In genomic region chr2:108612514-108613183, GRCh38 we compare ENCODE assay signal across 9 cellular contexts.
A peak's percentile ranks its signal among the peaks of the same experiment; 100 is the strongest.
DNase-seq lines count a peak whose midpoint lies in the region; ATAC-seq and TF ChIP-seq lines count a peak whose summit lies in the region.
"Had no signal": no experiment of that assay in that cellular context is flagged by ENCODE, and none has a peak within 500 bp of the region (broad histone marks: within the 10 kb centered on the region; RNA-seq: fewer than 3 reads in every experiment).

No MANE protein-coding gene starts in this region.

- peaks cover 72% of the 10 kb centered on the region for H4K20me1 ChIP-seq in BLaER1

- no peak overlapping the region for H3K4me3 ChIP-seq in BLaER1
- peak overlapping the region in 2 of 8 donors; percentile 12 to 40 for H3K4me3 ChIP-seq in spleen
- no peak overlapping the region for H3K4me3 ChIP-seq in aorta (ENCODE audit: low read length in 2 of 2)

- TF ChIP-seq CTCF in GM20000 (IDR thresholded peaks at IDR 0.05; ENCODE audit: extremely low read depth, missing control alignments) (no peak), spleen (IDR thresholded peaks at IDR 0.05 in 8 of 11, conservative IDR thresholded peaks at IDR 0.05 in 3 of 11) (no peak)

- no peak for TF ChIP-seq POLR2A in spleen (IDR thresholded peaks at IDR 0.05)

- CTCF ChIA-PET in activated naive CD4-positive, alpha-beta T cell treated with anti-CD3 and anti-CD28 coated beads, Interleukin-2, amount 10 ng/mL, durations not matched to agents 7 days and 5 days (lab: Charles Lee): interaction anchor here (2.0 to 5.8 kb wide), 3 partner anchors 8 to 24 kb away, joined by 9 to 162 read pairs (median 13); no protein-coding TSS in a partner anchor

- peak overlapping the region; percentile 91 for H3K27ac Mint-ChIP-seq in activated naive CD4-positive, alpha-beta T cell treated with anti-CD3 and anti-CD28 coated beads, Interleukin-2, amount 10 ng/mL, durations not matched to agents 7 days and 5 days

- intact Hi-C loops in spleen (cut with DNase I; ENCODE audit: low total_unique reads) (no loop called here), aorta (cut with DNase I) (no loop called here)

- no peak overlapping the region for H3K9ac ChIP-seq in BLaER1

- WGBS in spleen, 5 donors: 56 to 82% (median 70%) methylated on average over 10 of the region's 10 CpGs
- 75 to 81% methylated on average over 10 of the region's 10 CpGs for WGBS in aorta, 2 donors

- H3K27me3 ChIP-seq in BLaER1: no peaks in the 10 kb centered on the region
- H3K27me3 ChIP-seq in spleen (replicated peaks in 1 of 7): no peaks in the 10 kb centered on the region
- H3K27me3 ChIP-seq in aorta (ENCODE audit: control insufficient read depth in 1 of 2, insufficient read depth in 2 of 2, low read length in 1 of 2): no peaks in the 10 kb centered on the region

- H3K36me3 ChIP-seq in BLaER1 (peaks cover 3% of the 10 kb centered on the region; the same call in 1 of the 2 replicates), spleen (no peaks in the 10 kb centered on the region), aorta (ENCODE audit: control insufficient read depth in 1 of 2, insufficient read depth in 2 of 2, low read length in 1 of 2) (no peaks in the 10 kb centered on the region)

- peak; percentile 74 for ATAC-seq in HG03571 (IDR thresholded peaks at IDR 0.05; ENCODE audit: unreplicated experiment)
- ATAC-seq in aorta (ENCODE audit: low FRiP score): no peak

- H3K4me2 ChIP-seq in BLaER1: peak overlapping the region; percentile 22

- H3K27ac ChIP-seq in BLaER1 (peak overlapping the region; percentile 35; the same call in 1 of the 2 replicates), spleen (peak overlapping the region in 7 of 8 donors; percentile 41 to 80 (median 70)), aorta (ENCODE audit: low read depth in 1 of 2, low read length in 2 of 2) (no peak overlapping the region), substantia nigra (ENCODE audit: low read depth, low read length, poor library complexity, severe bottlenecking) (no peak overlapping the region)

- no peaks in the 10 kb centered on the region for H3K9me3 Mint-ChIP-seq in activated naive CD4-positive, alpha-beta T cell treated with anti-CD3 and anti-CD28 coated beads, Interleukin-2, amount 10 ng/mL, durations not matched to agents 7 days and 5 days

- H3K4me1 ChIP-seq in BLaER1 (peaks cover 44% of the 10 kb centered on the region), spleen (peaks cover 31 to 100% (median 82%) of the 10 kb centered on the region in 6 donors), aorta (ENCODE audit: control insufficient read depth in 1 of 2, insufficient read depth in 2 of 2, low read length in 2 of 2) (no peaks in the 10 kb centered on the region)

- H3K9me3 ChIP-seq in BLaER1 (no peaks in the 10 kb centered on the region), spleen (no peaks in the 10 kb centered on the region), aorta (ENCODE audit: control insufficient read depth, low read length) (no peaks in the 10 kb centered on the region)

- peaks cover 73% of the 10 kb centered on the region for H3K4me1 Mint-ChIP-seq in activated naive CD4-positive, alpha-beta T cell treated with anti-CD3 and anti-CD28 coated beads, Interleukin-2, amount 10 ng/mL, durations not matched to agents 7 days and 5 days

- DNase-seq in GM20000 (ENCODE audit: low spot score) (peak; percentile 74), spleen (peak; percentile 83), aorta (no peak), DMS53 (lab: John Stamatoyannopoulos, UW) (no peak), substantia nigra (lab: John Stamatoyannopoulos, UW) (no peak)
- DNase-seq in activated naive CD4-positive, alpha-beta T cell treated with anti-CD3 and anti-CD28 coated beads, Interleukin-2, amount 10 ng/mL, durations not matched to agents 7 days and 5 days: peak; percentile 52
- DNase-seq: DND-41 had no signal

- H3K4me3 Mint-ChIP-seq in activated naive CD4-positive, alpha-beta T cell treated with anti-CD3 and anti-CD28 coated beads, Interleukin-2, amount 10 ng/mL, durations not matched to agents 7 days and 5 days: peak overlapping the region; percentile 17

- H3K36me3 Mint-ChIP-seq in activated naive CD4-positive, alpha-beta T cell treated with anti-CD3 and anti-CD28 coated beads, Interleukin-2, amount 10 ng/mL, durations not matched to agents 7 days and 5 days: peaks cover 1% of the 10 kb centered on the region

- H3K27me3 Mint-ChIP-seq in activated naive CD4-positive, alpha-beta T cell treated with anti-CD3 and anti-CD28 coated beads, Interleukin-2, amount 10 ng/mL, durations not matched to agents 7 days and 5 days: no peaks in the 10 kb centered on the region

Comparison
In these comparisons a context has a peak if more than half of its experiments do, and no peak if none do; other contexts are left out.
1. H3K27ac ChIP-seq: peak in BLaER1 (single experiment) and spleen (7 of 8); none in aorta (0 of 2) and substantia nigra (single experiment).
2. DNase-seq: peak in GM20000 (single experiment), activated naive CD4-positive, alpha-beta T cell treated with anti-CD3 and anti-CD28 coated beads, Interleukin-2, amount 10 ng/mL, durations not matched to agents 7 days and 5 days (single experiment) and spleen (single experiment); none in aorta (0 of 2), DMS53 (single experiment) and substantia nigra (0 of 49).